Comparison of ENCODE assay signal across 24 cellular contexts in genomic region chr2:191176801-191177438, GRCh38. TPM values are rescaled to one million over a fixed set of nuclear protein-coding genes. Genes with fewer than 3 reads are reported as not detected.
DNase-seq lines count a peak whose midpoint lies in the region; ATAC-seq, FAIRE-seq and TF ChIP-seq lines count a peak whose summit lies in the region.
"Had no signal": no experiment of that assay in that cellular context is flagged by ENCODE, and none has a peak within 500 bp of the region (broad histone marks: within the 10 kb centered on the region; RNA-seq: fewer than 3 reads in every experiment).

No MANE protein-coding gene starts in this region.

- no peak for TF ChIP-seq EP300 in A549 (IDR thresholded peaks at IDR 0.05)

- H3K4me2 ChIP-seq in A549, result peak overlapping the region; percentile 61
- H3K4me2 ChIP-seq: BLaER1 treated with 17β-estradiol and CSF1 and Interleukin-3, amounts not matched to agents 10 nM and 100 nM had no signal

- intact Hi-C loops in activated CD8-positive, alpha-beta T cell treated with anti-CD3 and anti-CD28 coated beads for 36 hours (cut with micrococcal nuclease), result no loop called here
- intact Hi-C loops in prostate gland (cut with DNase I), result no loop called here

- H3K4me1 Mint-ChIP-seq in activated CD8-positive, alpha-beta T cell treated with anti-CD3 and anti-CD28 coated beads for 36 hours (ENCODE audit: low read depth), result peaks cover 55% of the 10 kb centered on the region

- H3K9me3 ChIP-seq in A549 (no peaks in the 10 kb centered on the region), prostate gland (no peaks in the 10 kb centered on the region)
- H3K9me3 ChIP-seq: adrenal gland; BLaER1 treated with 17β-estradiol and CSF1 and Interleukin-3, amounts not matched to agents 10 nM and 100 nM; HAP-1; testis had no signal

- TF ChIP-seq CTCF in A549 (IDR thresholded peaks at IDR 0.05) (no peak), prostate gland (IDR thresholded peaks at IDR 0.05) (no peak)
- no peak for TF ChIP-seq CTCF in activated CD8-positive, alpha-beta T cell treated with anti-CD3 and anti-CD28 coated beads for 36 hours (IDR thresholded peaks at IDR 0.05)

- H3K4me3 ChIP-seq in A549 (no peak overlapping the region), prostate gland (no peak overlapping the region)
- H3K4me3 ChIP-seq: adrenal gland; BLaER1 treated with 17β-estradiol and CSF1 and Interleukin-3, amounts not matched to agents 10 nM and 100 nM; HAP-1; lung; testis had no signal

- peak overlapping the region; percentile 68 to 77 for H3K27ac ChIP-seq in A549
- no peak overlapping the region for H3K27ac ChIP-seq in prostate gland
- H3K27ac ChIP-seq: adrenal gland; BLaER1 treated with 17β-estradiol and CSF1 and Interleukin-3, amounts not matched to agents 10 nM and 100 nM; RWPE1; testis had no signal

- peak overlapping the region; percentile 52 for H3K27ac Mint-ChIP-seq in activated CD8-positive, alpha-beta T cell treated with anti-CD3 and anti-CD28 coated beads for 36 hours

- 0% methylated on average over 2 of the region's 2 CpGs for WGBS in A549 (ENCODE audit: missing lambda C conversion rate)
- 62% methylated on average over 2 of the region's 2 CpGs for WGBS in prostate gland

- POLR2A ChIA-PET in A549 (lab: Yijun Ruan, JAX), result interaction anchor here (0.7 kb wide), 1 partner anchor 127 kb away, joined by 5 read pairs; no protein-coding TSS in a partner anchor
- POLR2A ChIA-PET in activated CD8-positive, alpha-beta T cell treated with anti-CD3 and anti-CD28 coated beads for 36 hours (lab: Charles Lee), result interaction anchor here (1.0 kb wide), 1 partner anchor 26 kb away, joined by 4 read pairs; the partner anchor contains the start of gene STAT4

- ATAC-seq in A549, result no peak
- ATAC-seq in GM19395 (IDR thresholded peaks at IDR 0.05; ENCODE audit: unreplicated experiment), result peak; percentile 18
- peak; percentile 25 for ATAC-seq in HG03175 (IDR thresholded peaks at IDR 0.05; ENCODE audit: unreplicated experiment)
- peak; percentile 61 for ATAC-seq in activated CD8-positive, alpha-beta T cell treated with anti-CD3 and anti-CD28 coated beads for 36 hours
- ATAC-seq: right cardiac atrium, SK-N-SH treated with all-trans-retinoic acid at 6 μM for 48 hours had no signal

- FAIRE-seq in A549 (lab: Jason Lieb, UNC), result no peak

- H3K4me3 Mint-ChIP-seq in activated CD8-positive, alpha-beta T cell treated with anti-CD3 and anti-CD28 coated beads for 36 hours, result no peak overlapping the region

- H3K9me3 Mint-ChIP-seq in activated CD8-positive, alpha-beta T cell treated with anti-CD3 and anti-CD28 coated beads for 36 hours, result no peaks in the 10 kb centered on the region

- TF ChIP-seq RAD21 in A549 (conservative IDR thresholded peaks at IDR 0.05 in 1 of 2, IDR thresholded peaks at IDR 0.05 in 1 of 2), result no peak

- CTCF ChIA-PET in A549 (lab: Yijun Ruan, JAX), result interaction anchor here (1.3 to 3.3 kb wide), 3 partner anchors 12 to 124 kb away, joined by 4 to 16 read pairs (median 4); no protein-coding TSS in a partner anchor
- CTCF ChIA-PET in activated CD8-positive, alpha-beta T cell treated with anti-CD3 and anti-CD28 coated beads for 36 hours (lab: Charles Lee), result interaction anchor here (1.2 to 5.9 kb wide), 7 partner anchors 13 to 345 kb away, joined by 3 to 30 read pairs (median 5); no protein-coding TSS in a partner anchor

- TF ChIP-seq POLR2A in A549 (IDR thresholded peaks at IDR 0.05; ENCODE audit: low read length) (no peak), prostate gland (IDR thresholded peaks at IDR 0.05) (no peak)

- no peaks in the 10 kb centered on the region for H3K27me3 ChIP-seq in prostate gland (replicated peaks; ENCODE audit: insufficient read depth)
- H3K27me3 ChIP-seq: adrenal gland; BLaER1 treated with 17β-estradiol and CSF1 and Interleukin-3, amounts not matched to agents 10 nM and 100 nM; testis had no signal

- H3K27me3 Mint-ChIP-seq in activated CD8-positive, alpha-beta T cell treated with anti-CD3 and anti-CD28 coated beads for 36 hours, result no peaks in the 10 kb centered on the region

- no peaks in the 10 kb centered on the region for H3K36me3 ChIP-seq in prostate gland
- H3K36me3 ChIP-seq: adrenal gland; BLaER1 treated with 17β-estradiol and CSF1 and Interleukin-3, amounts not matched to agents 10 nM and 100 nM; HAP-1 had no signal

- H3K4me1 ChIP-seq in A549 (peaks cover 86% of the 10 kb centered on the region), prostate gland (replicated peaks) (no peaks in the 10 kb centered on the region)
- H3K4me1 ChIP-seq: adrenal gland; BLaER1 treated with 17β-estradiol and CSF1 and Interleukin-3, amounts not matched to agents 10 nM and 100 nM; HAP-1 had no signal

- no peaks in the 10 kb centered on the region for H3K36me3 Mint-ChIP-seq in activated CD8-positive, alpha-beta T cell treated with anti-CD3 and anti-CD28 coated beads for 36 hours (ENCODE audit: low read depth)

- DNase-seq in A549 (ENCODE audit: low read depth in 1 of 2, low spot score in 1 of 2), result no peak
- no peak for DNase-seq in activated CD8-positive, alpha-beta T cell treated with anti-CD3 and anti-CD28 coated beads for 36 hours
- no peak for DNase-seq in Kasumi-1 (lab: John Stamatoyannopoulos, UW)
- DNase-seq in COLO668 (lab: John Stamatoyannopoulos, UW; ENCODE audit: unreplicated experiment), result no peak
- no peak for DNase-seq in NCI-H2081 treated with DMSO at 0.1 percent for 48 hours (lab: John Stamatoyannopoulos, UW)
- no peak for DNase-seq in prostate gland (ENCODE audit: low spot score)
- DNase-seq: adrenal gland; DMS 273 treated with DMSO at 0.1 percent for 48 hours; MV-4-11; NCI-H187 treated with DMSO at 0.1 percent for 48 hours; NCI-H446 treated with DMSO at 0.1 percent for 48 hours; NK-92 treated with Interleukin-12 subunit alpha and Interleukin-12 subunit beta, amount 100 ng/mL, for 24 hours; right cardiac atrium; stimulated activated CD4-positive, alpha-beta T cell treated with anti-CD3 and anti-CD28 coated beads, Interleukin-15, amount 100 ng/mL, for 24 hours; T1000; testis had no signal

TF ChIP-seq in A549, 52 proteins besides CTCF, POLR2A, EP300 and RAD21:
- TF ChIP-seq FOSB (CRISPR knock-in tag; IDR thresholded peaks at IDR 0.05) (no peak), MAZ (IDR thresholded peaks at IDR 0.05; ENCODE audit: borderline replicate concordance, low read depth, low read length) (no peak), POLR2AphosphoS2 (conservative IDR thresholded peaks at IDR 0.05; ENCODE audit: low read length) (no peak), USF2 (IDR thresholded peaks at IDR 0.05) (no peak), MAX (IDR thresholded peaks at IDR 0.05) (no peak), PHF8 (IDR thresholded peaks at IDR 0.05; ENCODE audit: borderline replicate concordance, low read depth) (no peak), RFX5 (IDR thresholded peaks at IDR 0.05) (no peak), CBX2 (IDR thresholded peaks at IDR 0.05; ENCODE audit: borderline replicate concordance, low read depth) (no peak)

RNA-seq across cellular contexts. Expression of gene STAT4, which starts 26.1 kb away (rescaled TPM):
- 32.4 and 34.4 TPM in 2 replicates for polyA plus RNA-seq in A549 (2011; rRNA removed)
- polyA plus RNA-seq in A549 (2012; cell fraction: cytosol; rRNA removed), result 5.2 and 6.9 TPM in 2 replicates
- 3.2 and 5.4 TPM in 2 replicates for polyA plus RNA-seq in A549 (2012; cell fraction: nucleus; rRNA removed)
- 11.6 to 14.0 TPM (median 11.7 TPM) in 3 replicates for polyA plus RNA-seq in A549 (2017; fragmentation: RNase III; extraction: RNeasy Plus Mini Kit Qiagen cat#74134 plus additional on column Dnase treatment)
- polyA minus RNA-seq in A549 (2011; rRNA and poly(A)+ RNA removed), result 15.4 and 26.1 TPM in 2 replicates
- 10 to 100 TPM; 70.8 to 72.2 TPM for total RNA-seq in activated CD8-positive, alpha-beta T cell treated with anti-CD3 and anti-CD28 coated beads for 36 hours
- total RNA-seq in prostate gland, result 1 to 10 TPM in 1 of 2 donors, under 1 TPM in 1; 0.41 to 8.8 TPM
- total RNA-seq: G401 had no signal

Comparison
In these comparisons a context has a peak if more than half of its experiments do, and no peak if none do; other contexts are left out.
1. ATAC-seq: peak in GM19395 (single experiment), HG03175 (single experiment) and activated CD8-positive, alpha-beta T cell treated with anti-CD3 and anti-CD28 coated beads for 36 hours (single experiment); none in A549 (0 of 2).
2. H3K27ac ChIP-seq: peak in A549 (2 of 2); none in prostate gland (0 of 2).
3. RNA of gene STAT4, which starts 26.1 kb away (total RNA-seq): 70.8 to 72.2 TPM in activated CD8-positive, alpha-beta T cell treated with anti-CD3 and anti-CD28 coated beads for 36 hours; 0.41 to 8.8 TPM in prostate gland; every median in the first group is over 4 times any median in the second.